9 cellular contexts compared by ENCODE assay signal in the genomic region with DNA sequence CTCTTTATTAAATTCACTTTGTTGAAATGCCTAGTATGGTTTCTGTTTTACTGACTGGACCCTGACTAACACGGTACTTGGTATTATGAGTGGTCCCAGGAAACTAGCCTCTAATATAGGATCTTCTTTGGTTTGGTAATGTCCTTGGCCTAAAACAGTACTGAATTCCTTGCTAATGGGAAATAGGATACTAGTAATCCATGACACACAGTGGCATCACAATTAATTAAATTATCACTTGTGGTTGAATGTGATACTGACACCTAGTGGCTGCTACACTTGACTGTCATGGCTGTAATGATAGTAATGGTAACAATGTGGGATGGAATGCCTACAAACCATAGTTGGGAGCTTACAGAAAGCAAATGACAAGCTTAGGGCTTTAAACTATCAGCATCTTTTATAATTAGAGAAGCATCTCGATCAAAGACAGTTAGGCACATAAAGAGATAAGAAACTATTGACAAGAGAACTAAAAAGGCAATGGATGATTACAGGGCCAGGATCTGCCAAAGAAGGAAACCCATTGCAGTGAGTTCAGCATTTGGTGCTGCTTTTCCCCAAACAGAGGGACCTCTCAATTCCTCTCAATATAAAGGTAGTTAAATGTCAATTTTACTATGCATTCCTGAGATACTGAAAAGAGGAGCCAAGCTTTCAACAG. TPM values are rescaled to one million over a fixed set of nuclear protein-coding genes. Genes with fewer than 3 reads are reported as not detected.
DNase-seq lines count a peak whose midpoint lies in the region; ATAC-seq and TF ChIP-seq lines count a peak whose summit lies in the region.
"Had no signal": no experiment of that assay in that cellular context is flagged by ENCODE, and none has a peak within 500 bp of the region (broad histone marks: within the 10 kb centered on the region; RNA-seq: fewer than 3 reads in every experiment).

No MANE protein-coding gene starts in this region.

- no peaks in the 10 kb centered on the region for H3K4me1 ChIP-seq in naive thymus-derived CD4-positive, alpha-beta T cell (ENCODE audit: control insufficient read depth in 2 of 2, insufficient read depth in 2 of 2, low read length in 2 of 2)

- ATAC-seq in naive thymus-derived CD4-positive, alpha-beta T cell = peak; percentile 83
- ATAC-seq in GM21367 (IDR thresholded peaks at IDR 0.05; ENCODE audit: unreplicated experiment) = no peak

- H3K9me3 Mint-ChIP-seq in activated naive CD4-positive, alpha-beta T cell treated with anti-CD3 and anti-CD28 coated beads for 36 hours = no peaks in the 10 kb centered on the region
- no peaks in the 10 kb centered on the region for H3K9me3 Mint-ChIP-seq in naive thymus-derived CD4-positive, alpha-beta T cell
- H3K9me3 Mint-ChIP-seq: central memory CD8-positive, alpha-beta T cell had no signal

- H3K4me3 Mint-ChIP-seq in activated naive CD4-positive, alpha-beta T cell treated with anti-CD3 and anti-CD28 coated beads for 36 hours = no peak overlapping the region
- no peak overlapping the region for H3K4me3 Mint-ChIP-seq in naive thymus-derived CD4-positive, alpha-beta T cell
- H3K4me3 Mint-ChIP-seq: central memory CD8-positive, alpha-beta T cell had no signal

- peak; percentile 21 for DNase-seq in activated naive CD4-positive, alpha-beta T cell treated with anti-CD3 and anti-CD28 coated beads for 36 hours
- DNase-seq in activated naive CD4-positive, alpha-beta T cell treated with anti-CD3 and anti-CD28 coated beads, Interleukin-2, amount 50 U/mL, for 16 hours = no peak
- DNase-seq in HT-29 (ENCODE audit: low spot score) (peak; percentile 79), RKO (ENCODE audit: low spot score) (peak; percentile 92), erythroblast (lab: John Stamatoyannopoulos, UW) (peak; percentile 65 to 74), NOMO-1 treated with DMSO at 0.1 percent for 48 hours (lab: John Stamatoyannopoulos, UW; ENCODE audit: unreplicated experiment) (no peak)
- peak in 5 of 9 donors; percentile 20 to 45 (median 31) for DNase-seq in naive thymus-derived CD4-positive, alpha-beta T cell

- no peak overlapping the region for H3K27ac Mint-ChIP-seq in activated naive CD4-positive, alpha-beta T cell treated with anti-CD3 and anti-CD28 coated beads for 36 hours
- peak overlapping the region in 1 of 9 donors; percentile 8 for H3K27ac Mint-ChIP-seq in naive thymus-derived CD4-positive, alpha-beta T cell

- no peaks in the 10 kb centered on the region for H3K27me3 ChIP-seq in naive thymus-derived CD4-positive, alpha-beta T cell (ENCODE audit: control insufficient read depth in 2 of 2, insufficient read depth in 2 of 2, low read length in 2 of 2)

- no peak overlapping the region for H3K27ac ChIP-seq in naive thymus-derived CD4-positive, alpha-beta T cell (ENCODE audit: low read depth, low read length)

- CTCF ChIA-PET in activated naive CD4-positive, alpha-beta T cell treated with anti-CD3 and anti-CD28 coated beads for 36 hours (lab: Charles Lee) = interaction anchor here (0.7 to 5.6 kb wide), 21 partner anchors 10 to 524 kb away, joined by 3 to 94 read pairs (median 4); no protein-coding TSS in a partner anchor
- CTCF ChIA-PET in naive thymus-derived CD4-positive, alpha-beta T cell (lab: Charles Lee) = interaction anchor here (0.6 to 5.8 kb wide), 22 partner anchors 11 to 259 kb away, joined by 3 to 66 read pairs (median 3); no protein-coding TSS in a partner anchor

- no peaks in the 10 kb centered on the region for H3K4me1 Mint-ChIP-seq in activated naive CD4-positive, alpha-beta T cell treated with anti-CD3 and anti-CD28 coated beads for 36 hours (ENCODE audit: low read depth)
- H3K4me1 Mint-ChIP-seq in naive thymus-derived CD4-positive, alpha-beta T cell = peaks cover 4 to 12% (median 6%) of the 10 kb centered on the region in 7 donors
- H3K4me1 Mint-ChIP-seq: central memory CD8-positive, alpha-beta T cell had no signal

- TF ChIP-seq POLR2A in erythroblast (IDR thresholded peaks at IDR 0.05; ENCODE audit: low read length) = no peak

- intact Hi-C loops in activated naive CD4-positive, alpha-beta T cell treated with anti-CD3 and anti-CD28 coated beads for 36 hours (cut with micrococcal nuclease) = loop anchor here (1.0 kb wide), 3 partner anchors 62 to 126 kb away; no protein-coding TSS in a partner anchor
- intact Hi-C loops in naive thymus-derived CD4-positive, alpha-beta T cell (cut with micrococcal nuclease) = loop anchor here (1.0 to 5.0 kb wide), 6 partner anchors 62 to 483 kb away; no protein-coding TSS in a partner anchor

- POLR2A ChIA-PET in naive thymus-derived CD4-positive, alpha-beta T cell (lab: Charles Lee) = interaction anchor here (0.9 to 2.9 kb wide), 3 partner anchors 18 to 127 kb away, joined by 3 to 13 read pairs (median 4); no protein-coding TSS in a partner anchor

- no peak overlapping the region for H3K4me3 ChIP-seq in naive thymus-derived CD4-positive, alpha-beta T cell (ENCODE audit: low read length)

- H3K27me3 Mint-ChIP-seq in activated naive CD4-positive, alpha-beta T cell treated with anti-CD3 and anti-CD28 coated beads for 36 hours (ENCODE audit: low read depth) = no peaks in the 10 kb centered on the region
- no peaks in the 10 kb centered on the region for H3K27me3 Mint-ChIP-seq in naive thymus-derived CD4-positive, alpha-beta T cell
- H3K27me3 Mint-ChIP-seq: central memory CD8-positive, alpha-beta T cell had no signal

- H3K36me3 ChIP-seq in naive thymus-derived CD4-positive, alpha-beta T cell (ENCODE audit: control insufficient read depth in 2 of 3, insufficient read depth in 3 of 3, low read length in 3 of 3) = peaks cover 0 to 32% (median 0%) of the 10 kb centered on the region in 3 experiments

- H3K36me3 Mint-ChIP-seq in activated naive CD4-positive, alpha-beta T cell treated with anti-CD3 and anti-CD28 coated beads for 36 hours (ENCODE audit: low read depth) = peaks cover 14% of the 10 kb centered on the region
- peaks cover 11 to 42% (median 16%) of the 10 kb centered on the region in 5 donors for H3K36me3 Mint-ChIP-seq in naive thymus-derived CD4-positive, alpha-beta T cell

- no peaks in the 10 kb centered on the region for H3K9me3 ChIP-seq in naive thymus-derived CD4-positive, alpha-beta T cell (ENCODE audit: control insufficient read depth in 2 of 3, low read length in 3 of 3)

RNA-seq across cellular contexts. Expression of a gene that starts 8.6 kb away (rescaled TPM):
- 10 to 100 TPM; 18.2 to 19.3 TPM for total RNA-seq in activated naive CD4-positive, alpha-beta T cell treated with anti-CD3 and anti-CD28 coated beads for 36 hours
- 4.5 and 8.8 TPM in 2 replicates for total RNA-seq in HT-29 (2014; rRNA removed; shearing (Covaris generic))
- 10 to 100 TPM; 24.0 to 65.8 (median 62.2) TPM for total RNA-seq in naive thymus-derived CD4-positive, alpha-beta T cell
- polyA plus RNA-seq in naive thymus-derived CD4-positive, alpha-beta T cell = 1 to 10 TPM in 1 of 2 donors, under 1 TPM in 1; 0.90 to 2.8 TPM

RNA-seq across cellular contexts. Expression of a gene that starts 24.4 kb away (rescaled TPM):
- total RNA-seq in activated naive CD4-positive, alpha-beta T cell treated with anti-CD3 and anti-CD28 coated beads for 36 hours = 10 to 100 TPM; 35.1 to 41.7 TPM
- 47.1 and 48.0 TPM in 2 replicates for total RNA-seq in HT-29 (2014; rRNA removed; shearing (Covaris generic))
- 10 to 100 TPM; 39.3 to 68.4 (median 59.2) TPM for total RNA-seq in naive thymus-derived CD4-positive, alpha-beta T cell
- polyA plus RNA-seq in naive thymus-derived CD4-positive, alpha-beta T cell = 10 to 100 TPM; 32.8 to 38.8 TPM

RNA-seq across cellular contexts. Expression of a gene that starts 24.6 kb away (rescaled TPM):
- total RNA-seq in activated naive CD4-positive, alpha-beta T cell treated with anti-CD3 and anti-CD28 coated beads for 36 hours = 10 to 100 TPM; 33.5 to 37.9 TPM
- total RNA-seq in HT-29 (2014; rRNA removed; shearing (Covaris generic)) = 131 and 140 TPM in 2 replicates
- total RNA-seq in naive thymus-derived CD4-positive, alpha-beta T cell = 10 to 100 TPM; 48.6 to 63.4 (median 53.8) TPM
- 10 to 100 TPM; 35.7 to 45.7 TPM for polyA plus RNA-seq in naive thymus-derived CD4-positive, alpha-beta T cell

RNA-seq across cellular contexts. Expression of a gene that starts 32.0 kb away (rescaled TPM):
- 1 to 10 TPM; 7.7 to 9.4 TPM for total RNA-seq in activated naive CD4-positive, alpha-beta T cell treated with anti-CD3 and anti-CD28 coated beads for 36 hours
- total RNA-seq in HT-29 (2014; rRNA removed; shearing (Covaris generic)) = 34.5 and 37.9 TPM in 2 replicates
- 10 to 100 TPM in 4 of 5 experiments, 1 to 10 TPM in 1; 8.1 to 20.7 (median 17.2) TPM for total RNA-seq in naive thymus-derived CD4-positive, alpha-beta T cell
- polyA plus RNA-seq in naive thymus-derived CD4-positive, alpha-beta T cell = 1 to 10 TPM; 1.6 to 4.2 TPM

Comparison
In these comparisons a context has a peak if more than half of its experiments do, and no peak if none do; other contexts are left out.
1. DNase-seq: peak in activated naive CD4-positive, alpha-beta T cell treated with anti-CD3 and anti-CD28 coated beads for 36 hours (single experiment), HT-29 (single experiment), RKO (single experiment), erythroblast (2 of 2) and naive thymus-derived CD4-positive, alpha-beta T cell (5 of 9); none in activated naive CD4-positive, alpha-beta T cell treated with anti-CD3 and anti-CD28 coated beads, Interleukin-2, amount 50 U/mL, for 16 hours (single experiment) and NOMO-1 treated with DMSO at 0.1 percent for 48 hours (single experiment).